In genomic region chr14:64272019-64272418, GRCh38 we compare ENCODE assay signal across 3 cellular contexts.
TF ChIP-seq lines count a peak whose summit lies in the region.

No MANE protein-coding gene starts in this region.

TF ChIP-seq in A549, 52 proteins besides CTCF, POLR2A, EP300 and RAD21:
- TF ChIP-seq MAFK (IDR thresholded peaks at IDR 0.05; ENCODE audit: partially characterized antibody): peak; percentile 65
- TF ChIP-seq MAZ (IDR thresholded peaks at IDR 0.05; ENCODE audit: borderline replicate concordance, low read depth, low read length): no peak

TF ChIP-seq in IMR-90, 13 proteins besides CTCF, POLR2A, EP300 and RAD21:
- TF ChIP-seq MAFK (IDR thresholded peaks at IDR 0.05; ENCODE audit: low read depth, low read length) (peak; percentile 49), NFE2L2 (IDR thresholded peaks at IDR 0.05; ENCODE audit: low read depth, low read length) (no peak)

TF ChIP-seq in K562, 482 proteins besides CTCF, POLR2A, EP300 and RAD21:
- peak; percentile 75 for TF ChIP-seq ZNF316 (IDR thresholded peaks at IDR 0.05)
- no peak for TF ChIP-seq TAF1 (IDR thresholded peaks at IDR 0.05; ENCODE audit: control insufficient read depth, extremely low read depth, insufficient read depth, low read length, severe bottlenecking)
- no peak for TF ChIP-seq CREB1 (IDR thresholded peaks at IDR 0.05)
- no peak for TF ChIP-seq CREB1 (CRISPR knock-in tag; IDR thresholded peaks at IDR 0.05)
- no peak for TF ChIP-seq MYBL2 (IDR thresholded peaks at IDR 0.05; ENCODE audit: low read depth)
- no peak for TF ChIP-seq MYBL2 (CRISPR knock-in tag; IDR thresholded peaks at IDR 0.05; ENCODE audit: borderline replicate concordance)
- TF ChIP-seq SP2 (IDR thresholded peaks at IDR 0.05; ENCODE audit: extremely low read depth, low read depth, low read length, poor library complexity, severe bottlenecking): no peak
